Comparison of ENCODE assay signal across 8 cellular contexts in the genomic region with DNA sequence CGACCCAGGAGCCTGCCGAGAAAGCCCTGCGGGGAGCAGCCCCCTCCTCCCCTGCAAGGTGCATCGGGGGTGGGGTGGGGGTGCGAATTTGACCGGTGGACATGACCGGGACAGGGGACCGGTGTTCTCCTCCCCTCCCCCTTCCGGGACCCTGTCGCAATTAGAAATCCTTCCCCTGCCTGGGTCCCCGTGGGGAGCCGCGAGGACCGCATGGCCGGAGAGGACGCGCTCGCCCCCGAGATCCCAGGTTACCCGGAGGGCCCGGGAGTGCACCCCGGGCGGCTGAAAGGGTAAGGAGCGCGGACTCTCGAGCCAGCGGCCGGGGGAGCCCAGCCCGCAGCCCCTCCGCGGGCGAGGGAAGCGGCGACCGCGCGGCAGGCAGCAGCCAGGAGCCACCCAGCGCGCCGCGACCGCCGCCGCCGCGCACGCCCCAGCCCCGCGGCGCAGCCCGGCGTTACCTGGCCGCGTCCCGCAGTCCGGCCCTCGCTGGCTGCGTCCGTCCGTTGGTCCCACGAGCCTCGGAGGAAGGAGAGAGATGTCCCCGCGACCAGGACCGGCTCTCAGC. TPM values are rescaled to one million over a fixed set of nuclear protein-coding genes. Genes with fewer than 3 reads are reported as not detected.
DNase-seq lines count a peak whose midpoint lies in the region; ATAC-seq and TF ChIP-seq lines count a peak whose summit lies in the region.

No MANE protein-coding gene starts in this region.

- TF ChIP-seq CTCF in foreskin keratinocyte (conservative IDR thresholded peaks at IDR 0.05), result no peak

- peak; percentile 34 for ATAC-seq in GM18907 (IDR thresholded peaks at IDR 0.05; ENCODE audit: unreplicated experiment)
- peak; percentile 53 for ATAC-seq in foreskin keratinocyte

- H3K27ac ChIP-seq in HUES6 (ENCODE audit: low read depth, low read length) (no peak overlapping the region), foreskin keratinocyte (no peak overlapping the region), rectal smooth muscle tissue (ENCODE audit: low read depth, low read length) (no peak overlapping the region)

- peaks cover 23% of the 10 kb centered on the region for H3K4me1 ChIP-seq in HUES6 (ENCODE audit: control insufficient read depth, insufficient read depth, low read length)
- no peaks in the 10 kb centered on the region for H3K4me1 ChIP-seq in foreskin keratinocyte
- H3K4me1 ChIP-seq in rectal smooth muscle tissue (ENCODE audit: control insufficient read depth, insufficient read depth, low read length), result no peaks in the 10 kb centered on the region

- H3K4me3 ChIP-seq in HUES6 (ENCODE audit: low read depth, low read length), result peak overlapping the region; percentile 88
- H3K4me3 ChIP-seq in rectal smooth muscle tissue (ENCODE audit: low read length), result peak overlapping the region; percentile 55

- H3K9ac ChIP-seq in HUES6 (ENCODE audit: low read length) (peak overlapping the region; percentile 88), rectal smooth muscle tissue (ENCODE audit: low read length) (no peak overlapping the region)

- DNase-seq in foreskin keratinocyte (no peak), KG1 (lab: John Stamatoyannopoulos, UW) (no peak), NCI-H146 (lab: John Stamatoyannopoulos, UW) (no peak)
- DNase-seq in stimulated activated CD4-positive, alpha-beta T cell treated with anti-CD3 and anti-CD28 coated beads, Interleukin-1b, Interleukin-23, amount 100 ng/mL, for 48 hours, result no peak
- no peak for DNase-seq in activated CD8-positive, alpha-beta memory T cell treated with anti-CD3 and anti-CD28 coated beads, Interleukin-2, amount 50 U/mL, for 48 hours

- H3K36me3 ChIP-seq in HUES6 (ENCODE audit: control insufficient read depth, insufficient read depth, low read length) (no peaks in the 10 kb centered on the region), rectal smooth muscle tissue (ENCODE audit: control insufficient read depth, insufficient read depth, low read length) (no peaks in the 10 kb centered on the region)

- H3K9me3 ChIP-seq in HUES6 (ENCODE audit: control insufficient read depth, insufficient read depth, low read depth, low read length), result no peaks in the 10 kb centered on the region

- H3K27me3 ChIP-seq in HUES6 (ENCODE audit: control insufficient read depth, insufficient read depth, low read length) (peaks cover 18% of the 10 kb centered on the region), foreskin keratinocyte (peaks cover 64% of the 10 kb centered on the region), rectal smooth muscle tissue (ENCODE audit: control insufficient read depth, insufficient read depth, low read length) (peaks cover 13% of the 10 kb centered on the region)

RNA-seq across cellular contexts. Expression of a gene that starts 0.5 kb away (rescaled TPM):
- total RNA-seq in foreskin keratinocyte, result under 0.01 TPM in 1 of 2 replicates, not detected in the other
- polyA plus RNA-seq in foreskin keratinocyte, result not detected in 2 replicates
